ENCODE assay signal across 18 cellular contexts in genomic region chr10:94343159-94343558, GRCh38. TPM values are rescaled to one million over a fixed set of nuclear protein-coding genes. Genes with fewer than 3 reads are reported as not detected.
DNase-seq lines count a peak whose midpoint lies in the region; ATAC-seq and TF ChIP-seq lines count a peak whose summit lies in the region.
"Had no signal": no experiment of that assay in that cellular context is flagged by ENCODE, and none has a peak within 500 bp of the region (broad histone marks: within the 10 kb centered on the region; RNA-seq: fewer than 3 reads in every experiment).

No MANE protein-coding gene starts in this region.

- H2BK15ac ChIP-seq in mesenchymal stem cell (ENCODE audit: low read depth, poor library complexity, severe bottlenecking): no peak overlapping the region

- H3K4me2 ChIP-seq in mesenchymal stem cell (ENCODE audit: low read length, poor library complexity, severe bottlenecking): no peak overlapping the region
- H3K4me2 ChIP-seq: SK-N-SH had no signal

- POLR2A ChIA-PET in activated B cell treated with CpG ODN at 0.5 μM for 24 hours (lab: Charles Lee): interaction anchor here (1.2 kb wide), 1 partner anchor 19 kb away, joined by 4 read pairs; the partner anchor contains the start of gene NOC3L
- POLR2A ChIA-PET in T-cell (lab: Charles Lee): interaction anchor here in 1 of 2 donors (0.6 kb wide), 1 partner anchor 12 kb away, joined by 3 read pairs; no protein-coding TSS in a partner anchor

- peaks cover 7 to 93% of the 10 kb centered on the region in 2 experiments for H3K36me3 ChIP-seq in mesenchymal stem cell (ENCODE audit: control insufficient read depth in 1 of 2, insufficient read depth in 2 of 2, low read depth in 1 of 2, low read length in 2 of 2)
- H3K36me3 ChIP-seq in effector memory CD4-positive, alpha-beta T cell (ENCODE audit: control insufficient read depth, insufficient read depth, low read length): peaks cover 47% of the 10 kb centered on the region

- CTCF ChIA-PET in activated B cell treated with CpG ODN at 0.5 μM for 24 hours (lab: Charles Lee): interaction anchor here (1.2 kb wide), 1 partner anchor 10 kb away, joined by 4 read pairs; no protein-coding TSS in a partner anchor
- CTCF ChIA-PET in T-cell (lab: Charles Lee): interaction anchor here (0.7 to 2.0 kb wide), 4 partner anchors 10 to 23 kb away, joined by 3 to 5 read pairs (median 4); no protein-coding TSS in a partner anchor

- H3K18ac ChIP-seq in mesenchymal stem cell (ENCODE audit: low read depth in 1 of 2, low read length in 2 of 2): no peak overlapping the region

- H3K79me1 ChIP-seq in mesenchymal stem cell (replicated peaks; ENCODE audit: low read length, poor library complexity, severe bottlenecking): peaks cover 8% of the 10 kb centered on the region

- intact Hi-C loops in activated B cell treated with CpG ODN at 0.5 μM for 24 hours (cut with micrococcal nuclease): loop anchor here (5.0 kb wide), 1 partner anchor 59 kb away; the partner anchor contains the start of gene TBC1D12

- ATAC-seq in activated B cell treated with CpG ODN at 0.5 μM for 24 hours (ENCODE audit: low read depth): no peak
- no peak for ATAC-seq in T-cell (replicated peaks in 1 of 4)
- ATAC-seq: HepG2 had no signal

- no peak overlapping the region for H4K8ac ChIP-seq in mesenchymal stem cell (ENCODE audit: low read length)

- no peak overlapping the region for H3K27ac ChIP-seq in mesenchymal stem cell (ENCODE audit: low read length, poor library complexity, severe bottlenecking)
- no peak overlapping the region for H3K27ac ChIP-seq in effector memory CD4-positive, alpha-beta T cell (ENCODE audit: insufficient read depth, low read length, poor library complexity, severe bottlenecking)

- no peaks in the 10 kb centered on the region for H3K27me3 Mint-ChIP-seq in activated B cell treated with CpG ODN at 0.5 μM for 24 hours
- H3K27me3 Mint-ChIP-seq in T-cell: no peaks in the 10 kb centered on the region
- H3K27me3 Mint-ChIP-seq: CD4-positive, alpha-beta memory T cell had no signal

- H3K36me3 Mint-ChIP-seq in activated B cell treated with CpG ODN at 0.5 μM for 24 hours (ENCODE audit: low read depth) (peaks cover 78% of the 10 kb centered on the region), T-cell (peaks cover 60% of the 10 kb centered on the region)

- no peak overlapping the region for H3K23ac ChIP-seq in mesenchymal stem cell (ENCODE audit: low read length in 2 of 2)

- H2AK5ac ChIP-seq in mesenchymal stem cell (ENCODE audit: low read length, severe bottlenecking): no peak overlapping the region

- H2AFZ ChIP-seq in mesenchymal stem cell (ENCODE audit: low read depth, low read length): no peak overlapping the region

- H2BK5ac ChIP-seq in mesenchymal stem cell (ENCODE audit: low read depth, low read length, poor library complexity, severe bottlenecking): no peak overlapping the region

- H3K14ac ChIP-seq in mesenchymal stem cell (ENCODE audit: low read length in 2 of 2): no peak overlapping the region

- H4K91ac ChIP-seq in mesenchymal stem cell (ENCODE audit: low read length): no peak overlapping the region

- H3K27me3 ChIP-seq in mesenchymal stem cell (ENCODE audit: control insufficient read depth in 1 of 2, insufficient read depth in 1 of 2, low read length in 2 of 2): no peaks in the 10 kb centered on the region
- H3K27me3 ChIP-seq in effector memory CD4-positive, alpha-beta T cell (replicated peaks; ENCODE audit: control insufficient read depth, insufficient read depth, low read length, poor library complexity, severe bottlenecking): no peaks in the 10 kb centered on the region

- peak overlapping the region; percentile 7 for H3K4me3 Mint-ChIP-seq in activated B cell treated with CpG ODN at 0.5 μM for 24 hours
- no peak overlapping the region for H3K4me3 Mint-ChIP-seq in T-cell
- H3K4me3 Mint-ChIP-seq: CD4-positive, alpha-beta memory T cell had no signal

- peak overlapping the region; percentile 18 for H3K27ac Mint-ChIP-seq in activated B cell treated with CpG ODN at 0.5 μM for 24 hours
- H3K27ac Mint-ChIP-seq in T-cell: no peak overlapping the region
- H3K27ac Mint-ChIP-seq: CD4-positive, alpha-beta memory T cell had no signal

- H2BK12ac ChIP-seq in mesenchymal stem cell (ENCODE audit: low read length in 2 of 2): no peak overlapping the region

- H3K9me3 Mint-ChIP-seq in activated B cell treated with CpG ODN at 0.5 μM for 24 hours (no peaks in the 10 kb centered on the region), T-cell (no peaks in the 10 kb centered on the region)
- H3K9me3 Mint-ChIP-seq: CD4-positive, alpha-beta memory T cell had no signal

- no peak overlapping the region for H3K4ac ChIP-seq in mesenchymal stem cell (ENCODE audit: low read depth in 1 of 2, low read length in 2 of 2)

- H2BK120ac ChIP-seq in mesenchymal stem cell (ENCODE audit: low read depth, low read length): no peak overlapping the region

- TF ChIP-seq CTCF in activated B cell treated with CpG ODN at 0.5 μM for 24 hours (IDR thresholded peaks at IDR 0.05): no peak

- H3K4me1 Mint-ChIP-seq in activated B cell treated with CpG ODN at 0.5 μM for 24 hours (peaks cover 27% of the 10 kb centered on the region), T-cell (peaks cover 0 to 4% (median 0%) of the 10 kb centered on the region in 3 donors)

- 92% methylated on average over 3 of the region's 3 CpGs for WGBS in mesenchymal stem cell

- H3K4me1 ChIP-seq in mesenchymal stem cell (ENCODE audit: control insufficient read depth, insufficient read depth, low read depth, low read length): no peaks in the 10 kb centered on the region
- no peaks in the 10 kb centered on the region for H3K4me1 ChIP-seq in effector memory CD4-positive, alpha-beta T cell (ENCODE audit: control insufficient read depth, insufficient read depth, low read length, poor library complexity, severe bottlenecking)

- no peak overlapping the region for H3K9ac ChIP-seq in mesenchymal stem cell (ENCODE audit: low read length)
- H3K9ac ChIP-seq: SK-N-SH had no signal

- no peak overlapping the region for H3K4me3 ChIP-seq in mesenchymal stem cell (ENCODE audit: insufficient read depth in 1 of 2, low read depth in 1 of 2, low read length in 2 of 2)
- H3K4me3 ChIP-seq in effector memory CD4-positive, alpha-beta T cell (ENCODE audit: insufficient read depth, low read depth, low read length, poor library complexity, severe bottlenecking): no peak overlapping the region

- DNase-seq in EL (peak; percentile 34), M059J (ENCODE audit: low read depth) (peak; percentile 25), activated B cell treated with CpG ODN at 0.5 μM for 24 hours (no peak), mesenchymal stem cell (peak; percentile 37), T-cell (no peak), NCI-H187 (lab: John Stamatoyannopoulos, UW) (no peak), medulla oblongata (ENCODE audit: extremely low spot score) (no peak)
- DNase-seq in effector memory CD4-positive, alpha-beta T cell: no peak
- DNase-seq: CD4-positive, alpha-beta memory T cell; KG1; NCI-H1092 treated with DMSO at 0.1 percent for 48 hours; NCI-H146; NCI-H2081; NCI-H446 treated with DMSO at 0.1 percent for 48 hours; NCI-H69; SHP77 treated with DMSO at 0.1 percent for 48 hours; SK-N-SH had no signal

- H3K9me3 ChIP-seq in mesenchymal stem cell (ENCODE audit: control insufficient read depth, low read length): no peaks in the 10 kb centered on the region
- H3K9me3 ChIP-seq in effector memory CD4-positive, alpha-beta T cell (ENCODE audit: control insufficient read depth, low read length): no peaks in the 10 kb centered on the region
- H3K9me3 ChIP-seq: SK-N-SH had no signal

RNA-seq across cellular contexts. Expression of gene NOC3L, which starts 19.6 kb away (rescaled TPM):
- 21.8 and 29.6 TPM in 2 replicates for total RNA-seq in M059J (2014; rRNA removed; shearing (Covaris generic))
- 46.7 and 50.8 TPM in 2 replicates for total RNA-seq in activated B cell treated with CpG ODN at 0.5 μM for 24 hours
- 9.3 TPM for polyA plus RNA-seq in mesenchymal stem cell (2013, experiment 1 of 2)
- 9.1 TPM for polyA plus RNA-seq in mesenchymal stem cell (2013, experiment 2 of 2)
- total RNA-seq in T-cell: 10 to 100 TPM; 16.8 to 27.5 (median 19.6) TPM

RNA-seq across cellular contexts. Expression of gene TBC1D12, which starts 59.2 kb away (rescaled TPM):
- total RNA-seq in M059J (2014; rRNA removed; shearing (Covaris generic)): 2.3 and 10.7 TPM in 2 replicates
- total RNA-seq in activated B cell treated with CpG ODN at 0.5 μM for 24 hours (6.1 and 7.0 TPM in 2 replicates), T-cell (under 1 TPM in 4 of 5 donors, not detected in 1; 0.16 to 0.53 (median 0.27) TPM)
- 5.7 TPM for polyA plus RNA-seq in mesenchymal stem cell (2013, experiment 1 of 2)
- polyA plus RNA-seq in mesenchymal stem cell (2013, experiment 2 of 2): 6.5 TPM
- polyA plus RNA-seq: CD4-positive, alpha-beta memory T cell had no signal

Comparison
In these comparisons a context has a peak if more than half of its experiments do, and no peak if none do; other contexts are left out.
1. DNase-seq: peak in EL (single experiment), M059J (single experiment) and mesenchymal stem cell (single experiment); none in activated B cell treated with CpG ODN at 0.5 μM for 24 hours (single experiment), T-cell (0 of 34), NCI-H187 (0 of 2), medulla oblongata (single experiment) and effector memory CD4-positive, alpha-beta T cell (0 of 3).